In genomic region chr1:40060351-40060750, GRCh38 we compare ENCODE assay signal across 1 cellular context.
TF ChIP-seq lines count a peak whose summit lies in the region.

No MANE protein-coding gene starts in this region.

TF ChIP-seq in HepG2, 621 proteins besides CTCF, POLR2A, EP300 and RAD21:
- TF ChIP-seq MAF1 (CRISPR knock-in tag; IDR thresholded peaks at IDR 0.05; ENCODE audit: borderline replicate concordance) (no peak), PAX8 (CRISPR knock-in tag; IDR thresholded peaks at IDR 0.05; ENCODE audit: borderline replicate concordance) (no peak)
